ENCODE assay signal across 1 cellular context in genomic region chr12:119876761-119877638, GRCh38.
TF ChIP-seq lines count a peak whose summit lies in the region.

Gene CIT, minus strand, starts transcription at chr12:119877320. Its CDS starts 1,152 bp downstream, at chr12:119876168.

TF ChIP-seq in HEK293, 187 proteins besides CTCF, POLR2A, EP300 and RAD21 (continued from another document):
- TF ChIP-seq PRDM10 (tag by site-specific recombination; IDR thresholded peaks at IDR 0.05) (peak; percentile 95), ZNF354C (tag by site-specific recombination; IDR thresholded peaks at IDR 0.05; ENCODE audit: borderline replicate concordance, low read depth) (no peak), ZNF792 (tag by site-specific recombination; IDR thresholded peaks at IDR 0.05) (no peak), ZNF704 (tag by site-specific recombination; IDR thresholded peaks at IDR 0.05) (no peak), FEZF1 (tag by site-specific recombination; IDR thresholded peaks at IDR 0.05) (no peak), INSM2 (tag by site-specific recombination; IDR thresholded peaks at IDR 0.05) (no peak)
